In the genomic region with DNA sequence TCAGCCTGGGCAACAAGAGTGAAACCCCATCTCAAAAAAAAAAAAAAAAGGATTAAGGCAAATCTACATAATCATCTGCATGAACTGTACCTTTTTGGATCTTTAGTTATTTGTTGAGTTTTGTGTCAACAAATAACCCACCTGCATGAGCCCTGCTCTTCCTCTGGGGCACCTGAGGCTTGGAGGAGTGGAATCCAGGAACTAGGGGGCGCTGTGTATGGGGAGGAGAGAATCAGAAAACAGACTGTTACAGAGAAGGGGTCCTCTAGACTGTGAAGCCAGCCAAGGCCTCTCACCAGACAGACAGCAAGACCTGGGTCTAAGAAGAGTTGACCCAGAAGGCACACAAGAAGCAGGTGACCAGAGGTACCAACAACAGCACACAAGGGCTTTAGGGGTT, we compare ENCODE assay signal across 22 cellular contexts.
DNase-seq lines count a peak whose midpoint lies in the region; ATAC-seq, FAIRE-seq and TF ChIP-seq lines count a peak whose summit lies in the region.
"Had no signal": no experiment of that assay in that cellular context is flagged by ENCODE, and none has a peak within 500 bp of the region (broad histone marks: within the 10 kb centered on the region; RNA-seq: fewer than 3 reads in every experiment).

No MANE protein-coding gene starts in this region.

- H3K9ac ChIP-seq in Karpas-422 (ENCODE audit: low read length) (no peak overlapping the region), K562 (ENCODE audit: insufficient read depth in 1 of 2, low read depth in 2 of 2, low read length in 2 of 2) (no peak overlapping the region)

- TF ChIP-seq EP300 in K562 (IDR thresholded peaks at IDR 0.05; ENCODE audit: low read length) = no peak

- DNase-seq in DMS53 (lab: John Stamatoyannopoulos, UW) (peak; percentile 14), DMS53 treated with DMSO at 0.1 percent for 48 hours (lab: John Stamatoyannopoulos, UW; ENCODE audit: unreplicated experiment) (no peak), Karpas-422 (peak; percentile 49), K562 (ENCODE audit: extremely low read depth in 1 of 4, low spot score in 3 of 4) (peak in 1 of 4 experiments; percentile 17), kidney epithelial cell (ENCODE audit: low read depth) (no peak), retina (no peak)
- DNase-seq in effector CD8-positive, alpha-beta T cell (lab: John Stamatoyannopoulos, UW) = no peak
- DNase-seq: activated CD4-positive, CD25-positive, alpha-beta regulatory T cell treated with anti-CD3 and anti-CD28 coated beads, Interleukin-2, amount 50 U/mL, for 72 hours; activated CD8-positive, alpha-beta memory T cell treated with anti-CD3 and anti-CD28 coated beads, Interleukin-2, amount 10 ng/mL, durations not matched to agents 7 days and 5 days; activated effector memory CD4-positive, alpha-beta T cell treated with anti-CD3 and anti-CD28 coated beads, Interleukin-2, amount 50 U/mL, for 16 hours; amygdala; CD4-positive, CD25-positive, alpha-beta regulatory T cell; GOT3; MG63; NCI-H2029 treated with DMSO at 0.1 percent for 48 hours; NCI-H774 had no signal

- no peak for TF ChIP-seq POLR2A in K562 (conservative IDR thresholded peaks at IDR 0.05)

- H4K20me1 ChIP-seq in Karpas-422 (ENCODE audit: insufficient read depth, low read depth, low read length) (no peaks in the 10 kb centered on the region), K562 (replicated peaks; ENCODE audit: control insufficient read depth, insufficient read depth, low read length) (no peaks in the 10 kb centered on the region)

- H3K27me3 ChIP-seq in Karpas-422 (ENCODE audit: low read length) (no peaks in the 10 kb centered on the region), K562 (ENCODE audit: control insufficient read depth in 2 of 2, insufficient read depth in 2 of 2, low read length in 2 of 2) (no peaks in the 10 kb centered on the region), kidney epithelial cell (ENCODE audit: control insufficient read depth, insufficient read depth, low read length) (no peaks in the 10 kb centered on the region)
- H3K27me3 ChIP-seq: MG63, right atrium auricular region had no signal

- H3K4me3 ChIP-seq in Karpas-422 (ENCODE audit: low read length) (no peak overlapping the region), K562 (no peak overlapping the region), kidney epithelial cell (ENCODE audit: low read depth, low read length) (no peak overlapping the region)
- H3K4me3 ChIP-seq: MG63, right atrium auricular region had no signal

- BruUV-seq in K562 (replicated peaks; lab: Mats Ljungman, UMichigan) = no TSS peak

- H3K9me1 ChIP-seq in K562 (ENCODE audit: control insufficient read depth, insufficient read depth, low read length) = no peaks in the 10 kb centered on the region

- ATAC-seq in K562 = peak; percentile 66; the same call in 2 of the 3 replicates
- no peak for ATAC-seq in HG02623 (IDR thresholded peaks at IDR 0.05; ENCODE audit: unreplicated experiment)
- ATAC-seq: activated CD8-positive, alpha-beta memory T cell treated with anti-CD3 and anti-CD28 coated beads, Interleukin-2, amount 10 ng/mL, durations not matched to agents 7 days and 5 days had no signal

- no peaks in the 10 kb centered on the region for H3K9me2 ChIP-seq in Karpas-422 (replicated peaks; ENCODE audit: insufficient read depth, low read length)

- H3K4me1 ChIP-seq in Karpas-422 (ENCODE audit: low read length) = no peaks in the 10 kb centered on the region
- H3K4me1 ChIP-seq in K562 (replicated peaks in 1 of 2; ENCODE audit: control insufficient read depth in 2 of 2, insufficient read depth in 2 of 2, low read length in 2 of 2) = no peaks in the 10 kb centered on the region
- H3K4me1 ChIP-seq: right atrium auricular region had no signal

- no peaks in the 10 kb centered on the region; the same call in 1 of the 2 replicates for H3K9me3 ChIP-seq in Karpas-422 (ENCODE audit: low read length)
- no peaks in the 10 kb centered on the region for H3K9me3 ChIP-seq in K562 (replicated peaks; ENCODE audit: control insufficient read depth, insufficient read depth, low read depth, low read length)
- H3K9me3 ChIP-seq: MG63, right atrium auricular region had no signal

- WGBS in K562 (ENCODE audit: insufficient coverage, low coverage, missing lambda C conversion rate) = 0% methylated on average over 1 of the region's 1 CpG

- TF ChIP-seq CTCF in K562 (IDR thresholded peaks at IDR 0.05 in 2 of 3, conservative IDR thresholded peaks at IDR 0.05 in 1 of 3; ENCODE audit: insufficient read depth in 2 of 3, low read depth in 1 of 3, low read length in 3 of 3) (peak in 2 of 3 experiments; percentile 26 to 58; a peak in 1 of 6 replicates), kidney epithelial cell (IDR thresholded peaks at IDR 0.05; ENCODE audit: insufficient read depth, low read length, poor library complexity, severe bottlenecking) (peak; percentile 18)

- no peak for TF ChIP-seq RAD21 in K562 (CRISPR knock-in tag; conservative IDR thresholded peaks at IDR 0.05 in 1 of 2, IDR thresholded peaks at IDR 0.05 in 1 of 2)

- H3K27ac ChIP-seq in Karpas-422 (ENCODE audit: low read length) (no peak overlapping the region), K562 (ENCODE audit: extremely low read depth, low read depth, low read length) (no peak overlapping the region)
- H3K27ac ChIP-seq: right atrium auricular region had no signal

- no peaks in the 10 kb centered on the region for H3K36me3 ChIP-seq in Karpas-422 (ENCODE audit: insufficient read depth, low read length)
- no peaks in the 10 kb centered on the region for H3K36me3 ChIP-seq in K562 (ENCODE audit: control insufficient read depth, insufficient read depth, low read length)
- no peaks in the 10 kb centered on the region for H3K36me3 ChIP-seq in kidney epithelial cell (ENCODE audit: control insufficient read depth, insufficient read depth, low read length)
- H3K36me3 ChIP-seq: MG63, right atrium auricular region had no signal

- H3K79me2 ChIP-seq in Karpas-422 (ENCODE audit: low read length) = no peaks in the 10 kb centered on the region
- H3K79me2 ChIP-seq in K562 (ENCODE audit: control insufficient read depth, insufficient read depth, low read length) = no peaks in the 10 kb centered on the region

- POLR2A ChIA-PET in K562 (lab: Yijun Ruan, JAX) = no interaction called here

- FAIRE-seq in K562 (lab: Jason Lieb, UNC) = peak; percentile 37
- FAIRE-seq: A204.1, colon, GM12892, urothelium cell line had no signal

- no peak overlapping the region for H3K4me2 ChIP-seq in Karpas-422 (ENCODE audit: low read depth, low read length, poor library complexity, severe bottlenecking)
- H3K4me2 ChIP-seq in K562 (ENCODE audit: insufficient read depth, low read length) = no peak overlapping the region

- in situ Hi-C loops in K562 (cut with MboI) = loop anchor here (10.0 kb wide), 1 partner anchor 1038 kb away; no protein-coding TSS in a partner anchor

- CTCF ChIA-PET in K562 (lab: Yijun Ruan, JAX; ENCODE audit: low intra/inter-chr PET ratio) = no interaction called here

- H2AFZ ChIP-seq in Karpas-422 (ENCODE audit: low read length) (no peak overlapping the region), K562 (ENCODE audit: low read depth, low read length) (no peak overlapping the region)

- intact Hi-C loops in K562 (cut with micrococcal nuclease) = no loop called here

TF ChIP-seq in K562, 482 proteins besides CTCF, POLR2A, EP300 and RAD21:
- TF ChIP-seq SRSF3 (IDR thresholded peaks at IDR 0.05; ENCODE audit: insufficient read depth, low read length) (no peak), DPF2 (IDR thresholded peaks at IDR 0.05) (no peak), SRSF9 (IDR thresholded peaks at IDR 0.05; ENCODE audit: borderline replicate concordance, low read depth, low read length) (no peak), TCF7 (IDR thresholded peaks at IDR 0.05; ENCODE audit: borderline replicate concordance) (no peak), MYNN (IDR thresholded peaks at IDR 0.05) (no peak), MYNN (CRISPR knock-in tag; IDR thresholded peaks at IDR 0.05) (no peak), CHD4 (IDR thresholded peaks at IDR 0.05; ENCODE audit: insufficient read depth, insufficient replicate concordance, low read depth, low read length, poor library complexity, severe bottlenecking) (no peak), ELF1 (tag; IDR thresholded peaks at IDR 0.05) (no peak), BMI1 (IDR thresholded peaks at IDR 0.05; ENCODE audit: low read length) (no peak), POLR3A (IDR thresholded peaks at IDR 0.05; ENCODE audit: borderline replicate concordance, extremely low read depth, insufficient read depth, insufficient read length) (no peak), HDAC6 (IDR thresholded peaks at IDR 0.05; ENCODE audit: low read depth, low read length) (no peak), ZNF134 (CRISPR knock-in tag; conservative IDR thresholded peaks at IDR 0.05) (no peak), HMG20A (CRISPR knock-in tag; conservative IDR thresholded peaks at IDR 0.05) (no peak), CC2D1A (IDR thresholded peaks at IDR 0.05) (no peak), NR4A1 (CRISPR knock-in tag; IDR thresholded peaks at IDR 0.05) (no peak), NR4A1 (tag; IDR thresholded peaks at IDR 0.05) (no peak), ZSCAN29 (IDR thresholded peaks at IDR 0.05) (no peak), FOXK2 (conservative IDR thresholded peaks at IDR 0.05 in 1 of 2, IDR thresholded peaks at IDR 0.05 in 1 of 2; ENCODE audit: low read depth in 2 of 2) (no peak), BCOR (IDR thresholded peaks at IDR 0.05) (no peak), ATF1 (CRISPR knock-in tag; IDR thresholded peaks at IDR 0.05) (no peak), ATF1 (tag; IDR thresholded peaks at IDR 0.05) (no peak)

Comparison
In these comparisons a context has a peak if more than half of its experiments do, and no peak if none do; other contexts are left out.
1. DNase-seq: peak in DMS53 (single experiment) and Karpas-422 (single experiment); none in DMS53 treated with DMSO at 0.1 percent for 48 hours (single experiment), kidney epithelial cell (single experiment), retina (single experiment) and effector CD8-positive, alpha-beta T cell (single experiment).